In genomic region chr1:155080250-155081228, GRCh38 we compare ENCODE assay signal across 8 cellular contexts. TPM values are rescaled to one million over a fixed set of nuclear protein-coding genes. Genes with fewer than 3 reads are reported as not detected.
DNase-seq lines count a peak whose midpoint lies in the region; ATAC-seq and TF ChIP-seq lines count a peak whose summit lies in the region.

No MANE protein-coding gene starts in this region.

- no peaks in the 10 kb centered on the region for H3K9me2 ChIP-seq in SU-DHL-6 (replicated peaks; ENCODE audit: insufficient read depth, low read length)

- H3K79me2 ChIP-seq in SU-DHL-6 (ENCODE audit: insufficient read depth, low read length): no peaks in the 10 kb centered on the region

- no peaks in the 10 kb centered on the region for H3K9me3 ChIP-seq in CD4-positive, alpha-beta memory T cell (ENCODE audit: control insufficient read depth in 1 of 2, low read length in 2 of 2)
- no peaks in the 10 kb centered on the region for H3K9me3 ChIP-seq in SU-DHL-6 (ENCODE audit: insufficient read depth, low read length)

- peak overlapping the region; percentile 79 to 89 (median 84) for H3K4me3 Mint-ChIP-seq in CD4-positive, alpha-beta memory T cell
- peak overlapping the region; percentile 99 for H3K4me3 Mint-ChIP-seq in glutamatergic neuron (ENCODE audit: unreplicated experiment)
- H3K4me3 Mint-ChIP-seq in stimulated activated memory B cell treated with anti-CD40 and anti-IgM and Interleukin-4, amounts not matched to agents 10 μg/mL and 1 μg/mL and 100 μg/mL, for 72 hours: peak overlapping the region; percentile 6

- H3K36me3 Mint-ChIP-seq in CD4-positive, alpha-beta memory T cell: peaks cover 0 to 3% of the 10 kb centered on the region in 2 donors
- H3K36me3 Mint-ChIP-seq in glutamatergic neuron (ENCODE audit: unreplicated experiment): no peaks in the 10 kb centered on the region
- no peaks in the 10 kb centered on the region for H3K36me3 Mint-ChIP-seq in stimulated activated memory B cell treated with anti-CD40 and anti-IgM and Interleukin-4, amounts not matched to agents 10 μg/mL and 1 μg/mL and 100 μg/mL, for 72 hours

- peaks cover 62% of the 10 kb centered on the region for H3K4me1 ChIP-seq in CD4-positive, alpha-beta memory T cell (ENCODE audit: insufficient read depth, low read length)

- H3K27me3 Mint-ChIP-seq in CD4-positive, alpha-beta memory T cell: peaks cover 13 to 35% of the 10 kb centered on the region in 2 donors
- peaks cover 37% of the 10 kb centered on the region for H3K27me3 Mint-ChIP-seq in glutamatergic neuron (ENCODE audit: unreplicated experiment)
- H3K27me3 Mint-ChIP-seq in stimulated activated memory B cell treated with anti-CD40 and anti-IgM and Interleukin-4, amounts not matched to agents 10 μg/mL and 1 μg/mL and 100 μg/mL, for 72 hours: peaks cover 47% of the 10 kb centered on the region

- in situ Hi-C loops in KBM-7 (cut with MboI; ENCODE audit: low pct_unique_long_range_greater_than_20kb, low sequenced_read_pairs): loop anchor here (10.0 kb wide), 1 partner anchor 84 kb away; no protein-coding TSS in a partner anchor

- peak overlapping the region; percentile 12 to 39 for H3K4me3 ChIP-seq in CD4-positive, alpha-beta memory T cell (ENCODE audit: low read length in 2 of 2)
- no peak overlapping the region for H3K4me3 ChIP-seq in SU-DHL-6 (ENCODE audit: insufficient read depth, low read length, poor library complexity, severe bottlenecking)

- POLR2A ChIA-PET in CD4-positive, alpha-beta memory T cell (lab: Charles Lee; ENCODE audit: partially characterized antibody): interaction anchor here (0.9 to 2.9 kb wide), 10 partner anchors 10 to 137 kb away, joined by 3 to 16 read pairs (median 4); partner anchors contain the start of genes EFNA4, PBXIP1 and PYGO2

- TF ChIP-seq CTCF in SU-DHL-6 (IDR thresholded peaks at IDR 0.05; ENCODE audit: insufficient read depth, low read length, poor library complexity, severe bottlenecking) (no peak), glutamatergic neuron (IDR thresholded peaks at IDR 0.05; ENCODE audit: partially characterized antibody, unreplicated experiment) (no peak)

- peak overlapping the region in 1 of 7 donors; percentile 84 for H3K27ac Mint-ChIP-seq in CD4-positive, alpha-beta memory T cell
- H3K27ac Mint-ChIP-seq in glutamatergic neuron (ENCODE audit: unreplicated experiment): no peak overlapping the region
- no peak overlapping the region for H3K27ac Mint-ChIP-seq in stimulated activated memory B cell treated with anti-CD40 and anti-IgM and Interleukin-4, amounts not matched to agents 10 μg/mL and 1 μg/mL and 100 μg/mL, for 72 hours

- peaks cover 34% of the 10 kb centered on the region for H3K27me3 ChIP-seq in CD4-positive, alpha-beta memory T cell (ENCODE audit: insufficient read depth, low read length)
- no peaks in the 10 kb centered on the region for H3K27me3 ChIP-seq in SU-DHL-6 (ENCODE audit: low read length)

- CTCF ChIA-PET in CD4-positive, alpha-beta memory T cell (lab: Charles Lee; ENCODE audit: partially characterized antibody): interaction anchor here (0.9 to 1.9 kb wide), 4 partner anchors 10 to 35 kb away, joined by 5 to 7 read pairs (median 5); no protein-coding TSS in a partner anchor

- peak in 1 of 5 donors; percentile 36 for DNase-seq in CD4-positive, alpha-beta memory T cell
- DNase-seq in KBM-7 (peak; percentile 56), glutamatergic neuron (peak; percentile 87), A172 (ENCODE audit: low spot score) (no peak), kidney tubule cell (ENCODE audit: low spot score) (no peak)

- intact Hi-C loops in CD4-positive, alpha-beta memory T cell (cut with micrococcal nuclease): loop anchor here (1.0 to 5.0 kb wide), 2 partner anchors 9 to 603 kb away; no protein-coding TSS in a partner anchor

- H3F3A ChIP-seq in SU-DHL-6 (ENCODE audit: insufficient read depth): no peaks in the 10 kb centered on the region

- H3K9me3 Mint-ChIP-seq in CD4-positive, alpha-beta memory T cell: no peaks in the 10 kb centered on the region
- peaks cover 20% of the 10 kb centered on the region for H3K9me3 Mint-ChIP-seq in glutamatergic neuron (ENCODE audit: unreplicated experiment)
- H3K9me3 Mint-ChIP-seq in stimulated activated memory B cell treated with anti-CD40 and anti-IgM and Interleukin-4, amounts not matched to agents 10 μg/mL and 1 μg/mL and 100 μg/mL, for 72 hours: no peaks in the 10 kb centered on the region

- no peak overlapping the region for H3K27ac ChIP-seq in CD4-positive, alpha-beta memory T cell (ENCODE audit: low read depth, low read length)
- no peak overlapping the region for H3K27ac ChIP-seq in SU-DHL-6 (ENCODE audit: low read depth, low read length)

- H3K4me1 Mint-ChIP-seq in CD4-positive, alpha-beta memory T cell: peaks cover 31 to 71% (median 43%) of the 10 kb centered on the region in 4 donors
- peaks cover 34% of the 10 kb centered on the region for H3K4me1 Mint-ChIP-seq in glutamatergic neuron (ENCODE audit: low read depth, unreplicated experiment)
- peaks cover 57% of the 10 kb centered on the region for H3K4me1 Mint-ChIP-seq in stimulated activated memory B cell treated with anti-CD40 and anti-IgM and Interleukin-4, amounts not matched to agents 10 μg/mL and 1 μg/mL and 100 μg/mL, for 72 hours

- H3K36me3 ChIP-seq in CD4-positive, alpha-beta memory T cell (ENCODE audit: insufficient read depth, low read length): no peaks in the 10 kb centered on the region
- no peaks in the 10 kb centered on the region for H3K36me3 ChIP-seq in SU-DHL-6 (ENCODE audit: low read length)

- H3K4me2 ChIP-seq in SU-DHL-6 (ENCODE audit: low read depth, low read length, poor library complexity, severe bottlenecking): peak overlapping the region; percentile 31

- ATAC-seq in stimulated activated memory B cell treated with anti-CD40 and anti-IgM and Interleukin-4, amounts not matched to agents 10 μg/mL and 1 μg/mL and 100 μg/mL, for 72 hours: no peak
- ATAC-seq in GM21619 (IDR thresholded peaks at IDR 0.05; ENCODE audit: unreplicated experiment): no peak

- no peak overlapping the region for H3K9ac ChIP-seq in SU-DHL-6 (ENCODE audit: low read length)

- H2AFZ ChIP-seq in SU-DHL-6 (ENCODE audit: low read depth, low read length, severe bottlenecking): no peak overlapping the region

- H4K20me1 ChIP-seq in SU-DHL-6 (ENCODE audit: low read depth, low read length): no peaks in the 10 kb centered on the region

RNA-seq across cellular contexts. Expression of gene EFNA3, which starts 1.9 kb away (rescaled TPM):
- total RNA-seq in CD4-positive, alpha-beta memory T cell: 1 to 10 TPM; 2.0 to 4.3 TPM
- 1 to 10 TPM in 1 of 2 donors, under 1 TPM in 1; 0.34 to 1.5 TPM for polyA plus RNA-seq in CD4-positive, alpha-beta memory T cell
- 14.6 TPM for total RNA-seq in glutamatergic neuron (ENCODE audit: unreplicated experiment)
- 1.5 and 2.5 TPM in 2 replicates for total RNA-seq in A172 (2014; rRNA removed; shearing (Covaris generic))

RNA-seq across cellular contexts. Expression of gene EFNA4, which starts 17.0 kb away (rescaled TPM):
- 1 to 10 TPM; 6.0 to 8.5 TPM for total RNA-seq in CD4-positive, alpha-beta memory T cell
- 1 to 10 TPM; 2.5 to 3.5 TPM for polyA plus RNA-seq in CD4-positive, alpha-beta memory T cell
- total RNA-seq in glutamatergic neuron (ENCODE audit: unreplicated experiment): 2.9 TPM
- total RNA-seq in A172 (2014; rRNA removed; shearing (Covaris generic)): 20.3 and 21.7 TPM in 2 replicates

RNA-seq across cellular contexts. Expression of gene ADAM15, which starts 29.4 kb away (rescaled TPM):
- 10 to 100 TPM; 33.6 to 39.8 TPM for total RNA-seq in CD4-positive, alpha-beta memory T cell
- polyA plus RNA-seq in CD4-positive, alpha-beta memory T cell: 10 to 100 TPM; 14.8 to 18.2 TPM
- 7.6 TPM for total RNA-seq in glutamatergic neuron (ENCODE audit: unreplicated experiment)
- 144 and 154 TPM in 2 replicates for total RNA-seq in A172 (2014; rRNA removed; shearing (Covaris generic))

RNA-seq across cellular contexts. Expression of gene DCST1, which starts 46.9 kb away (rescaled TPM):
- total RNA-seq in CD4-positive, alpha-beta memory T cell: under 1 TPM in 1 of 2 experiments, not detected in 1; 0.14 TPM
- not detected for polyA plus RNA-seq in CD4-positive, alpha-beta memory T cell
- total RNA-seq in glutamatergic neuron (ENCODE audit: unreplicated experiment): not detected
- total RNA-seq in A172 (2014; rRNA removed; shearing (Covaris generic)): not detected in 2 replicates

RNA-seq across cellular contexts. Expression of gene DCST2, which starts 47.0 kb away (rescaled TPM):
- 1 to 10 TPM; 4.0 to 4.1 TPM for total RNA-seq in CD4-positive, alpha-beta memory T cell
- not detected for polyA plus RNA-seq in CD4-positive, alpha-beta memory T cell
- total RNA-seq in glutamatergic neuron (ENCODE audit: unreplicated experiment): 0.64 TPM
- total RNA-seq in A172 (2014; rRNA removed; shearing (Covaris generic)): 0.90 TPM in 1 of 2 replicates, not detected in the other

Comparison
In these comparisons a context has a peak if more than half of its experiments do, and no peak if none do; other contexts are left out.
1. DNase-seq: peak in KBM-7 (single experiment) and glutamatergic neuron (single experiment); none in A172 (single experiment) and kidney tubule cell (single experiment).
2. H3K4me3 Mint-ChIP-seq: peak in every context shown above with its lines; median percentile 99 in glutamatergic neuron; 84 in CD4-positive, alpha-beta memory T cell; 6 in stimulated activated memory B cell treated with anti-CD40 and anti-IgM and Interleukin-4, amounts not matched to agents 10 μg/mL and 1 μg/mL and 100 μg/mL, for 72 hours.